Comparison of ENCODE assay signal across 23 cellular contexts in the genomic region with DNA sequence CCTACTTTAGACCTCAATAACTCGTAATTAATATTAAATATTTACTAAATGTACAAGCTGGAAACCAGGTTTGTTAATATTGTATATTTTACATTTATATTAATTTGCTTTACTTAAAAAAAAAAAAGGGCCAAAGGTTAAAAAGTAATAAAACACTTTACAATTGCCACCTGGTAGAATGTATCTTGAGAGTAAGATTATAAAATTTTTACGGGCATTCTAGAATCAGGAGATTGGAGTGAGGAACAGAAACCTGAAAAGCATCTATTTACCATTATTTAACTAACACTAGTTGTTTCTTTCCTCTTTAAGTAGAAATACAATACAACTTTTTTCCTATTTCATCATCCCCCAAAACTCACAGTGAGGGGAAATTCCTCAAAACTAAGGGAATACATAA. TPM values are rescaled to one million over a fixed set of nuclear protein-coding genes. Genes with fewer than 3 reads are reported as not detected.
A peak's percentile ranks its signal among the peaks of the same experiment; 100 is the strongest.
DNase-seq lines count a peak whose midpoint lies in the region; ATAC-seq, FAIRE-seq and TF ChIP-seq lines count a peak whose summit lies in the region.
"Had no signal": no experiment of that assay in that cellular context is flagged by ENCODE, and none has a peak within 500 bp of the region (broad histone marks: within the 10 kb centered on the region; RNA-seq: fewer than 3 reads in every experiment).

No MANE protein-coding gene starts in this region.

- in situ Hi-C loops in Panc1 (cut with HindIII; ENCODE audit: low pct_unique_long_range_greater_than_20kb, low sequenced_read_pairs) = no loop called here

- TSS peak; percentile 30 for BruUV-seq in Panc1 (replicated peaks; lab: Mats Ljungman, UMichigan)

- H3K4me3 ChIP-seq in Panc1 (ENCODE audit: low read depth in 2 of 2, low read length in 2 of 2) = no peak overlapping the region
- H3K4me3 ChIP-seq in small intestine (ENCODE audit: low read depth in 1 of 2, low read length in 2 of 2) = no peak overlapping the region
- H3K4me3 ChIP-seq: BLaER1, GM12878, GM23338 had no signal

- intact Hi-C loops in Panc1 (cut with micrococcal nuclease; ENCODE audit: unreplicated experiment) = no loop called here

- no peaks in the 10 kb centered on the region for H3K27me3 ChIP-seq in Panc1 (ENCODE audit: control insufficient read depth, insufficient read depth, low read length)
- H3K27me3 ChIP-seq in small intestine (ENCODE audit: control insufficient read depth in 2 of 2, insufficient read depth in 2 of 2, low read length in 2 of 2) = no peaks in the 10 kb centered on the region
- H3K27me3 ChIP-seq: BLaER1 had no signal

- CTCF ChIA-PET in Panc1 (lab: Charles Lee) = no interaction called here
- CTCF ChIA-PET in activated CD8-positive, alpha-beta T cell treated with anti-CD3 and anti-CD28 coated beads, Interleukin-2, amount 10 ng/mL, durations not matched to agents 7 days and 5 days (lab: Charles Lee) = no interaction called here

- POLR2A ChIA-PET in Panc1 (lab: Charles Lee) = no interaction called here
- POLR2A ChIA-PET in activated CD8-positive, alpha-beta T cell treated with anti-CD3 and anti-CD28 coated beads, Interleukin-2, amount 10 ng/mL, durations not matched to agents 7 days and 5 days (lab: Charles Lee) = interaction anchor here (1.1 kb wide), 1 partner anchor 15 kb away, joined by 3 read pairs; no protein-coding TSS in a partner anchor

- no peak for ATAC-seq in Panc1
- no peak for ATAC-seq in activated CD8-positive, alpha-beta T cell treated with anti-CD3 and anti-CD28 coated beads, Interleukin-2, amount 10 ng/mL, durations not matched to agents 7 days and 5 days
- ATAC-seq in GM19395 (IDR thresholded peaks at IDR 0.05; ENCODE audit: unreplicated experiment) = no peak
- ATAC-seq: CD8-positive, alpha-beta T cell; GM12878; GM23338; HCT116 had no signal

- H3K4me1 Mint-ChIP-seq in activated CD8-positive, alpha-beta T cell treated with anti-CD3 and anti-CD28 coated beads, Interleukin-2, amount 10 ng/mL, durations not matched to agents 7 days and 5 days (ENCODE audit: low read depth) = no peaks in the 10 kb centered on the region
- H3K4me1 Mint-ChIP-seq: B cell, GM23338, H9 had no signal

- peak; percentile 37 for FAIRE-seq in G401.6 (lab: Jason Lieb, UNC)
- FAIRE-seq in colon (lab: Jason Lieb, UNC) = peak; percentile 31
- FAIRE-seq in small intestine (lab: Jason Lieb, UNC) = no peak
- FAIRE-seq: A204.1, GM12878, GM19239 had no signal

- H3K9me3 Mint-ChIP-seq in activated CD8-positive, alpha-beta T cell treated with anti-CD3 and anti-CD28 coated beads, Interleukin-2, amount 10 ng/mL, durations not matched to agents 7 days and 5 days (ENCODE audit: insufficient read depth) = no peaks in the 10 kb centered on the region
- H3K9me3 Mint-ChIP-seq: HFFc6 had no signal

- H3K4me1 ChIP-seq in Panc1 (ENCODE audit: control insufficient read depth, insufficient read depth, low read length) (no peaks in the 10 kb centered on the region), small intestine (ENCODE audit: control insufficient read depth in 2 of 2, insufficient read depth in 1 of 2, low read depth in 1 of 2, low read length in 1 of 2) (no peaks in the 10 kb centered on the region)
- H3K4me1 ChIP-seq: BLaER1, Caco-2 had no signal

- H3K36me3 ChIP-seq in Panc1 (ENCODE audit: control insufficient read depth, insufficient read depth, low read length) = no peaks in the 10 kb centered on the region
- no peaks in the 10 kb centered on the region for H3K36me3 ChIP-seq in small intestine (ENCODE audit: control insufficient read depth in 2 of 2, insufficient read depth in 2 of 2, low read length in 2 of 2)

- H3K4me3 Mint-ChIP-seq in activated CD8-positive, alpha-beta T cell treated with anti-CD3 and anti-CD28 coated beads, Interleukin-2, amount 10 ng/mL, durations not matched to agents 7 days and 5 days = no peak overlapping the region
- H3K4me3 Mint-ChIP-seq: B cell; CD4-positive, CD25-positive, alpha-beta regulatory T cell; CD8-positive, alpha-beta T cell; GM23338; H9; HFFc6 had no signal

- no peak overlapping the region for H3K27ac ChIP-seq in Panc1 (ENCODE audit: low read length)
- no peak overlapping the region for H3K27ac ChIP-seq in small intestine (ENCODE audit: low read depth in 1 of 2, low read length in 1 of 2)
- H3K27ac ChIP-seq: 22Rv1, BLaER1 had no signal

- no peaks in the 10 kb centered on the region for H3K27me3 Mint-ChIP-seq in activated CD8-positive, alpha-beta T cell treated with anti-CD3 and anti-CD28 coated beads, Interleukin-2, amount 10 ng/mL, durations not matched to agents 7 days and 5 days (ENCODE audit: low read depth)
- H3K27me3 Mint-ChIP-seq: B cell; CD4-positive, CD25-positive, alpha-beta regulatory T cell had no signal

- H3K9me3 ChIP-seq in Panc1 (ENCODE audit: control insufficient read depth, insufficient read depth, low read depth, low read length) (no peaks in the 10 kb centered on the region), small intestine (ENCODE audit: control insufficient read depth, low read depth) (no peaks in the 10 kb centered on the region)
- H3K9me3 ChIP-seq: Caco-2 had no signal

- no peak for TF ChIP-seq CTCF in Panc1 (IDR thresholded peaks at IDR 0.05)

- peaks cover 20% of the 10 kb centered on the region for H3K36me3 Mint-ChIP-seq in activated CD8-positive, alpha-beta T cell treated with anti-CD3 and anti-CD28 coated beads, Interleukin-2, amount 10 ng/mL, durations not matched to agents 7 days and 5 days (ENCODE audit: low read depth)

- DNase-seq in Panc1 (ENCODE audit: low read depth, low spot score) (no peak), small intestine (peak; percentile 13)
- DNase-seq in activated CD8-positive, alpha-beta T cell treated with anti-CD3 and anti-CD28 coated beads, Interleukin-2, amount 10 ng/mL, durations not matched to agents 7 days and 5 days = no peak
- DNase-seq in stimulated activated CD8-positive, alpha-beta memory T cell treated with anti-CD3 and anti-CD28 coated beads, Interleukin-4, amount 100 ng/mL, for 48 hours = no peak
- DNase-seq: Caco-2; CD4-positive, CD25-positive, alpha-beta regulatory T cell; CD8-positive, alpha-beta T cell; DMS153; DND-41; GDM1; H9; HFFc6 had no signal

- 21 to 62% (median 54%) methylated on average over 2 of the region's 2 CpGs for WGBS in small intestine, 3 donors

- H3K27ac Mint-ChIP-seq in activated CD8-positive, alpha-beta T cell treated with anti-CD3 and anti-CD28 coated beads, Interleukin-2, amount 10 ng/mL, durations not matched to agents 7 days and 5 days = no peak overlapping the region
- H3K27ac Mint-ChIP-seq: B cell; CD8-positive, alpha-beta T cell; GM23338; HFFc6 had no signal

RNA-seq across cellular contexts. Expression of gene STRN, which starts 15.6 kb away (rescaled TPM):
- 37.4 TPM for total RNA-seq in Panc1 (2021; ENCODE audit: unreplicated experiment)
- 12.8 TPM for polyA plus RNA-seq in Panc1 (2012; ENCODE audit: insufficient read length)
- 1 to 10 TPM; 4.9 to 6.7 (median 6.7) TPM for polyA plus RNA-seq in small intestine
- total RNA-seq in activated CD8-positive, alpha-beta T cell treated with anti-CD3 and anti-CD28 coated beads, Interleukin-2, amount 10 ng/mL, durations not matched to agents 7 days and 5 days = 10 to 100 TPM; 35.8 to 38.1 TPM
